1 cellular context compared by ENCODE assay signal in genomic region chr20:45342863-45343444, GRCh38.
TF ChIP-seq lines count a peak whose summit lies in the region.

No MANE protein-coding gene starts in this region.

TF ChIP-seq in K562, 482 proteins besides CTCF, POLR2A, EP300 and RAD21:
- TF ChIP-seq ELF2 (CRISPR knock-in tag; IDR thresholded peaks at IDR 0.05) (no peak), ESRRA (IDR thresholded peaks at IDR 0.05; ENCODE audit: borderline replicate concordance, low read depth) (peak; percentile 53; the same call in 1 of the 2 replicates), CBFA2T3 (IDR thresholded peaks at IDR 0.05) (no peak)
